In the genomic region with DNA sequence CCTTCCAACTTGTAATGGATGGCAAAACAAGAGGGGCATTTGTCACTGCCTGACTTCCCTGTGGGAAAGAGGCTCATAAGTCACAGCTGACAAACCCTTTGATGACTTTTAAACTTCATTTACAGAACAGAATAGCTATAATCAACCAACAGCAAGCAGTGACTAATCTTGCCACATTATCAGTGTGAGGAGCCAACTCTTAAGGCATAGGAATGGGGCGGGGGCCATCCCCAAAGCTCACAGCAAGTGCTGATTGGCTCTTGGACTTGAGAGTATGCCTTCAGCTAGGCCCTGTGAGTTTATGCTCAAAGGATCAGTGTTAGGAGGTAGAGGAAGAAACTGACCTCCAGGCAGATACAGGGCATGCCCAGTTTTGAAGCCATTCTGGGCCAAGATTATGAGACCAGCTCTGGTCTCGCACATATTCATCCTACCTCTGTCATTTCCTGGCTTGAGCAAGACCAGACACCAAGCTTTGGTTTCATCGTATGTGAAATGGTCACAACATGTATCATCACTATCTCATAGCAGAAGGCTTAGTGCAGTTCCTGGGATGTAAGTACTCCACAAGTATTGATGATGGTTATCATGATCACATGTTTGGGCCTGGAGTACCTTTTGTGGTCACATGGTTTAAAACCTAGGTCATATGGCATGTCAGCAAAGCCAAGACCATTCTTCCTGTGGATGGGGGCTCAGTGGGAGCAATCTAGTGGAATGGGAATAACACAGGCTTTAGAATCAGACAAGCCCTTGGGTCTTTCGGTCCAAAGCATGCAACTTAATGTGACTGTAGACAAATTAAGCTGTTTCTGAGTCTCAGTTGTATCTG, we compare ENCODE assay signal across 10 cellular contexts.
DNase-seq lines count a peak whose midpoint lies in the region; ATAC-seq and TF ChIP-seq lines count a peak whose summit lies in the region.
"Had no signal": no experiment of that assay in that cellular context is flagged by ENCODE, and none has a peak within 500 bp of the region (broad histone marks: within the 10 kb centered on the region; RNA-seq: fewer than 3 reads in every experiment).

No MANE protein-coding gene starts in this region.

- peak; percentile 26 for ATAC-seq in RWPE2 (ENCODE audit: low read depth)
- peak; percentile 52 for ATAC-seq in stimulated activated naive CD8-positive, alpha-beta T cell treated with anti-CD3 and anti-CD28 coated beads, Interleukin-15, Interleukin-2, amounts not matched to agents 100 U/mL and 50 U/mL, for 24 hours

- in situ Hi-C loops in GM13977 (cut with MboI; ENCODE audit: low pct_unique_long_range_greater_than_20kb, low sequenced_read_pairs, unreplicated experiment), result no loop called here
- in situ Hi-C loops in ACHN (cut with HindIII; ENCODE audit: low pct_ligation_motif_present, low pct_unique_long_range_greater_than_20kb, low sequenced_read_pairs), result no loop called here

- no peak overlapping the region for H3K4me3 ChIP-seq in RWPE2 (ENCODE audit: severe bottlenecking)
- no peak overlapping the region for H3K4me3 ChIP-seq in foreskin fibroblast (ENCODE audit: low read depth in 1 of 2, low read length in 2 of 2)

- H3K36me3 ChIP-seq in RWPE2 (ENCODE audit: low read depth), result peaks cover 5% of the 10 kb centered on the region; the same call in 1 of the 2 replicates

- no peaks in the 10 kb centered on the region for H3K36me3 Mint-ChIP-seq in activated naive CD4-positive, alpha-beta T cell treated with anti-CD3 and anti-CD28 coated beads, Interleukin-2, amount 50 U/mL, for 24 hours

- no peaks in the 10 kb centered on the region for H3K27me3 ChIP-seq in RWPE2 (ENCODE audit: insufficient read depth, poor library complexity, severe bottlenecking)

- H3K27me3 Mint-ChIP-seq in activated naive CD4-positive, alpha-beta T cell treated with anti-CD3 and anti-CD28 coated beads, Interleukin-2, amount 50 U/mL, for 24 hours, result no peaks in the 10 kb centered on the region
- H3K27me3 Mint-ChIP-seq: dendritic cell treated with granulocyte-macrophage colony-stimulating factor and Interleukin-4, amounts not matched to agents 40 ng/mL and 50 ng/mL, for 4 days had no signal

- DNase-seq in activated naive CD4-positive, alpha-beta T cell treated with anti-CD3 and anti-CD28 coated beads, Interleukin-2, amount 50 U/mL, for 16 hours, result no peak
- no peak for DNase-seq in RWPE2 (ENCODE audit: low spot score)
- peak; percentile 57 to 63 for DNase-seq in foreskin fibroblast
- DNase-seq in stimulated activated naive CD8-positive, alpha-beta T cell treated with anti-CD3 and anti-CD28 coated beads, Interleukin-15, Interleukin-2, amounts not matched to agents 100 U/mL and 50 U/mL, for 24 hours, result no peak
- DNase-seq in NCI-H2196 treated with DMSO at 0.1 percent for 48 hours (lab: John Stamatoyannopoulos, UW; ENCODE audit: unreplicated experiment), result no peak
- DNase-seq in GM13977 (ENCODE audit: low spot score), result no peak
- no peak for DNase-seq in ACHN

- no peaks in the 10 kb centered on the region for H3K9me3 ChIP-seq in RWPE2 (ENCODE audit: severe bottlenecking)

- no peak for TF ChIP-seq CTCF in RWPE2 (IDR thresholded peaks at IDR 0.05; ENCODE audit: poor library complexity, severe bottlenecking)
- TF ChIP-seq CTCF in foreskin fibroblast (IDR thresholded peaks at IDR 0.05; ENCODE audit: low read depth, low read length), result no peak
- TF ChIP-seq CTCF in GM13977 (IDR thresholded peaks at IDR 0.05; ENCODE audit: extremely low read depth, insufficient read depth, missing control alignments), result no peak

- no peak overlapping the region for H3K4me3 Mint-ChIP-seq in activated naive CD4-positive, alpha-beta T cell treated with anti-CD3 and anti-CD28 coated beads, Interleukin-2, amount 50 U/mL, for 24 hours
- H3K4me3 Mint-ChIP-seq: dendritic cell treated with granulocyte-macrophage colony-stimulating factor and Interleukin-4, amounts not matched to agents 40 ng/mL and 50 ng/mL, for 4 days; neural crest cell had no signal

- H3K4me1 ChIP-seq in RWPE2 (ENCODE audit: insufficient read depth, poor library complexity, severe bottlenecking), result peaks cover 32% of the 10 kb centered on the region

- peak overlapping the region; percentile 30 for H3K27ac ChIP-seq in RWPE2 (ENCODE audit: poor library complexity, severe bottlenecking)

- no peaks in the 10 kb centered on the region for H3K9me3 Mint-ChIP-seq in activated naive CD4-positive, alpha-beta T cell treated with anti-CD3 and anti-CD28 coated beads, Interleukin-2, amount 50 U/mL, for 24 hours
- H3K9me3 Mint-ChIP-seq: dendritic cell treated with granulocyte-macrophage colony-stimulating factor and Interleukin-4, amounts not matched to agents 40 ng/mL and 50 ng/mL, for 4 days; neural crest cell had no signal

- peaks cover 76% of the 10 kb centered on the region for H3K4me1 Mint-ChIP-seq in activated naive CD4-positive, alpha-beta T cell treated with anti-CD3 and anti-CD28 coated beads, Interleukin-2, amount 50 U/mL, for 24 hours

- peak overlapping the region; percentile 20 for H3K27ac Mint-ChIP-seq in activated naive CD4-positive, alpha-beta T cell treated with anti-CD3 and anti-CD28 coated beads, Interleukin-2, amount 50 U/mL, for 24 hours
- H3K27ac Mint-ChIP-seq: dendritic cell treated with granulocyte-macrophage colony-stimulating factor and Interleukin-4, amounts not matched to agents 40 ng/mL and 50 ng/mL, for 4 days had no signal

Comparison
In these comparisons a context has a peak if more than half of its experiments do, and no peak if none do; other contexts are left out.
1. DNase-seq: peak in foreskin fibroblast (2 of 2); none in activated naive CD4-positive, alpha-beta T cell treated with anti-CD3 and anti-CD28 coated beads, Interleukin-2, amount 50 U/mL, for 16 hours (single experiment), RWPE2 (single experiment), stimulated activated naive CD8-positive, alpha-beta T cell treated with anti-CD3 and anti-CD28 coated beads, Interleukin-15, Interleukin-2, amounts not matched to agents 100 U/mL and 50 U/mL, for 24 hours (single experiment), NCI-H2196 treated with DMSO at 0.1 percent for 48 hours (single experiment), GM13977 (single experiment) and ACHN (single experiment).